ENCODE assay signal across 8 cellular contexts in genomic region chr20:52105573-52106422, GRCh38.
A peak's percentile ranks its signal among the peaks of the same experiment; 100 is the strongest.
DNase-seq lines count a peak whose midpoint lies in the region; ATAC-seq, FAIRE-seq and TF ChIP-seq lines count a peak whose summit lies in the region.

No MANE protein-coding gene starts in this region.

- TF ChIP-seq CTCF in D721Med (IDR thresholded peaks at IDR 0.05; ENCODE audit: insufficient read depth, missing control alignments) (peak; percentile 44), PC-3 (conservative IDR thresholded peaks at IDR 0.05; ENCODE audit: low read depth, low read length) (peak; percentile 68), neural crest cell (conservative IDR thresholded peaks at IDR 0.05) (peak; percentile 35)

- peak overlapping the region; percentile 55 for H3K4me3 ChIP-seq in PC-3 (ENCODE audit: low read length)

- H3K27ac Mint-ChIP-seq in neural crest cell (ENCODE audit: unreplicated experiment): no peak overlapping the region

- H3K9me3 ChIP-seq in PC-3 (ENCODE audit: low read length): no peaks in the 10 kb centered on the region

- FAIRE-seq in D721Med (lab: Jason Lieb, UNC) (no peak), RCC 7860 (lab: Jason Lieb, UNC) (no peak), GM19239 (lab: Jason Lieb, UNC) (no peak)

- peak overlapping the region; percentile 75 for H3K4me2 ChIP-seq in PC-3 (ENCODE audit: low read length)

- H3K27me3 ChIP-seq in PC-3 (ENCODE audit: low read length): no peaks in the 10 kb centered on the region

- no peaks in the 10 kb centered on the region for H3K9me2 ChIP-seq in PC-3 (replicated peaks; ENCODE audit: low read length)

- H3F3A ChIP-seq in PC-3 (ENCODE audit: low read length, unreplicated experiment): no peaks in the 10 kb centered on the region

- DNase-seq in D721Med (ENCODE audit: insufficient read length, low spot score) (no peak), PC-3 (peak; percentile 50), neural crest cell (ENCODE audit: low read depth, low spot score) (peak; percentile 14), RCC 7860 (ENCODE audit: low spot score) (no peak), SKM-1 (lab: John Stamatoyannopoulos, UW; ENCODE audit: unreplicated experiment) (no peak), SHP77 treated with DMSO at 0.1 percent for 48 hours (lab: John Stamatoyannopoulos, UW) (no peak), GM19239 (ENCODE audit: insufficient read length, low spot score) (no peak)

- ATAC-seq in PC-3 (peak; percentile 64), esophagus mucosa (peak; percentile 84)

- CTCF ChIA-PET in PC-3 (lab: Charles Lee): interaction anchor here (0.5 to 0.6 kb wide), 2 partner anchors 86 to 640 kb away, joined by 3 read pairs; partner anchors contain the start of gene ZFP64

- H2AFZ ChIP-seq in PC-3 (ENCODE audit: low read length): peak overlapping the region; percentile 79

- peak overlapping the region; percentile 56 for H3K4me3 Mint-ChIP-seq in neural crest cell

- peaks cover 19% of the 10 kb centered on the region for H3K4me1 Mint-ChIP-seq in neural crest cell

- intact Hi-C loops in PC-3 (cut with micrococcal nuclease): no loop called here

- H3K27me3 Mint-ChIP-seq in neural crest cell (ENCODE audit: low read depth): peaks cover 70% of the 10 kb centered on the region

- no peaks in the 10 kb centered on the region for H3K79me2 ChIP-seq in PC-3 (ENCODE audit: low read length)

- no peaks in the 10 kb centered on the region for H3K9me3 Mint-ChIP-seq in neural crest cell

- H3K27ac ChIP-seq in PC-3 (ENCODE audit: low read length): no peak overlapping the region

- no TSS peak for BruUV-seq in PC-3 (replicated peaks; lab: Mats Ljungman, UMichigan)

- H4K20me1 ChIP-seq in PC-3 (ENCODE audit: low read length): no peaks in the 10 kb centered on the region

- H3K4me1 ChIP-seq in PC-3 (ENCODE audit: insufficient read depth, low read length): no peaks in the 10 kb centered on the region; the same call in 1 of the 2 replicates

- POLR2A ChIA-PET in PC-3 (lab: Charles Lee; ENCODE audit: unreplicated experiment): no interaction called here

- peaks cover 4% of the 10 kb centered on the region for H3K36me3 Mint-ChIP-seq in neural crest cell (ENCODE audit: low read depth)

- no peak overlapping the region for H3K9ac ChIP-seq in PC-3 (ENCODE audit: low read length)

- no peaks in the 10 kb centered on the region for H3K36me3 ChIP-seq in PC-3 (ENCODE audit: low read depth, low read length)

Comparison
In these comparisons a context has a peak if more than half of its experiments do, and no peak if none do; other contexts are left out.
1. DNase-seq: peak in PC-3 (single experiment) and neural crest cell (single experiment); none in D721Med (single experiment), RCC 7860 (single experiment), SKM-1 (single experiment), SHP77 treated with DMSO at 0.1 percent for 48 hours (single experiment) and GM19239 (single experiment).
2. Peak in every context shown above with its lines, with median percentiles within 50 percentile points of each other: CTCF ChIP-seq.